Comparison of ENCODE assay signal across 9 cellular contexts in genomic region chr10:2948127-2948854, GRCh38.
DNase-seq lines count a peak whose midpoint lies in the region; ATAC-seq lines count a peak whose summit lies in the region.
"Had no signal": no experiment of that assay in that cellular context is flagged by ENCODE, and none has a peak within 500 bp of the region (broad histone marks: within the 10 kb centered on the region; RNA-seq: fewer than 3 reads in every experiment).

No MANE protein-coding gene starts in this region.

- ATAC-seq in GM18861 (IDR thresholded peaks at IDR 0.05; ENCODE audit: unreplicated experiment) (peak; percentile 69), GM19467 (IDR thresholded peaks at IDR 0.05; ENCODE audit: unreplicated experiment) (peak; percentile 69), HG02973 (IDR thresholded peaks at IDR 0.05; ENCODE audit: unreplicated experiment) (peak; percentile 74)

- H3K27ac Mint-ChIP-seq in T-helper 1 cell treated with Interleukin-12 subunit alpha and Interleukin-12 subunit beta and Interleukin-4 antibody, amounts not matched to agents 30 μg/mL and 1 μg/mL, for 36 hours = peak overlapping the region; percentile 16

- peaks cover 17% of the 10 kb centered on the region for H3K4me1 Mint-ChIP-seq in T-helper 1 cell treated with Interleukin-12 subunit alpha and Interleukin-12 subunit beta and Interleukin-4 antibody, amounts not matched to agents 30 μg/mL and 1 μg/mL, for 36 hours (ENCODE audit: low read depth)

- H3K27me3 Mint-ChIP-seq in T-helper 1 cell treated with Interleukin-12 subunit alpha and Interleukin-12 subunit beta and Interleukin-4 antibody, amounts not matched to agents 30 μg/mL and 1 μg/mL, for 36 hours (ENCODE audit: low read depth) = peaks cover 16% of the 10 kb centered on the region

- no peak for DNase-seq in amygdala (lab: John Stamatoyannopoulos, UW)
- no peak for DNase-seq in NCI-H1436 treated with DMSO at 0.1 percent for 48 hours (lab: John Stamatoyannopoulos, UW)
- DNase-seq in SW480 (ENCODE audit: low spot score) = no peak
- DNase-seq: NCI-H1092; stimulated activated CD4-positive, alpha-beta T cell treated with anti-CD3 and anti-CD28 coated beads, Interleukin-12 subunit alpha, Interleukin-12 subunit beta, amount 100 ng/mL, for 4 hours had no signal

- peaks cover 3% of the 10 kb centered on the region for H3K9me3 Mint-ChIP-seq in T-helper 1 cell treated with Interleukin-12 subunit alpha and Interleukin-12 subunit beta and Interleukin-4 antibody, amounts not matched to agents 30 μg/mL and 1 μg/mL, for 36 hours

- no peaks in the 10 kb centered on the region for H3K36me3 Mint-ChIP-seq in T-helper 1 cell treated with Interleukin-12 subunit alpha and Interleukin-12 subunit beta and Interleukin-4 antibody, amounts not matched to agents 30 μg/mL and 1 μg/mL, for 36 hours (ENCODE audit: low read depth)

- no peak overlapping the region for H3K4me3 Mint-ChIP-seq in T-helper 1 cell treated with Interleukin-12 subunit alpha and Interleukin-12 subunit beta and Interleukin-4 antibody, amounts not matched to agents 30 μg/mL and 1 μg/mL, for 36 hours
